Comparison of ENCODE assay signal across 9 cellular contexts in the genomic region with DNA sequence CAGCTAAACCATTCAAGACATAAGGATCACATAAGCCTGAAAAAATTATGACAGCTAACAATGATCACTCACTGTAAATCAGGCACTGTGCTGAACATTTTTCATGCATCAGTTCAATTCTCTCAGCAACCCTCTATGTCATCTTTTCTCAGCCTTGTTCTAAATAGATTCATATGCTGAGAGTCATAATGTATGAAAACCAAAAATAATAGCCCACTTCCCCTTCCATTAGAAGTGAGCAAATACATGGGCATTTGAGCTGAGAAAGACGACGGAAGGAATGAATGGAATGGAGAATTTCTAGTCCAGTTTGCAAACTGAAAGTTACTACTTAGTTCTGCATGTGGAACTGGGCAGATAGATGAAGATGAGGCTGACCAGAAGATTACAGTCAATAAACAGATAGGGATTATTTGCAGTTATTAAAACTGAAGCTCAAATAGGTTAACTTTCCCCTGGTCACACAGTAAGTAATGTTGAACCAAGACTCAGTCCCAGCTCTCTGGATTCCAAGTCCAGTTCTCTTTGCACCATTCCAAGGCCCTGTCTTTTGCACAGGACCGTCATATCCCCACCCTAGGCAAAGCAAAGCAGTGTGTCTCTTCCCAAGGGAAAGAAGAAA. TPM values are rescaled to one million over a fixed set of nuclear protein-coding genes. Genes with fewer than 3 reads are reported as not detected.
DNase-seq lines count a peak whose midpoint lies in the region; ATAC-seq and TF ChIP-seq lines count a peak whose summit lies in the region.
"Had no signal": no experiment of that assay in that cellular context is flagged by ENCODE, and none has a peak within 500 bp of the region (broad histone marks: within the 10 kb centered on the region; RNA-seq: fewer than 3 reads in every experiment).

No MANE protein-coding gene starts in this region.

- DNase-seq in EL, result peak; percentile 87
- peak; percentile 62 for DNase-seq in astrocyte of the hippocampus (ENCODE audit: low read depth, low spot score)
- no peak for DNase-seq in natural killer cell treated with Interleukin-12 subunit alpha and Interleukin-12 subunit beta and Interleukin-15 and Interleukin-18, amount 100 ng/mL, for 72 hours (ENCODE audit: low spot score)
- no peak for DNase-seq in tibial artery
- DNase-seq in sciatic nerve (ENCODE audit: low spot score), result no peak
- DNase-seq in NCI-H1092 (lab: John Stamatoyannopoulos, UW), result no peak
- DNase-seq: NCI-H2107 had no signal

- H3K4me1 Mint-ChIP-seq in natural killer cell treated with Interleukin-12 subunit alpha and Interleukin-12 subunit beta and Interleukin-15 and Interleukin-18, amount 100 ng/mL, for 72 hours (ENCODE audit: low read depth in 2 of 2), result peaks cover 0 to 3% of the 10 kb centered on the region in 2 donors

- peaks cover 21 to 39% of the 10 kb centered on the region in 2 donors for H3K27me3 Mint-ChIP-seq in natural killer cell treated with Interleukin-12 subunit alpha and Interleukin-12 subunit beta and Interleukin-15 and Interleukin-18, amount 100 ng/mL, for 72 hours

- H3K4me1 ChIP-seq in tibial artery, result peaks cover 0 to 38% (median 9%) of the 10 kb centered on the region in 4 donors

- TF ChIP-seq CTCF in tibial artery (IDR thresholded peaks at IDR 0.05), result no peak

- H3K27me3 ChIP-seq in tibial artery, result no peaks in the 10 kb centered on the region

- intact Hi-C loops in tibial artery (cut with DNase I; ENCODE audit: low total_unique reads) (loop anchor here (2.0 to 10.0 kb wide), 2 partner anchors 158 to 262 kb away; a partner anchor contains a TSS), sciatic nerve (cut with DNase I) (no loop called here)

- peak overlapping the region; percentile 34 for H3K4me3 Mint-ChIP-seq in natural killer cell treated with Interleukin-12 subunit alpha and Interleukin-12 subunit beta and Interleukin-15 and Interleukin-18, amount 100 ng/mL, for 72 hours

- H3K36me3 ChIP-seq in tibial artery, result no peaks in the 10 kb centered on the region

- no peaks in the 10 kb centered on the region for H3K9me3 Mint-ChIP-seq in natural killer cell treated with Interleukin-12 subunit alpha and Interleukin-12 subunit beta and Interleukin-15 and Interleukin-18, amount 100 ng/mL, for 72 hours

- H3K4me3 ChIP-seq in tibial artery, result no peak overlapping the region

- H3K9me3 ChIP-seq in tibial artery, result no peaks in the 10 kb centered on the region

- no peak overlapping the region for H3K27ac Mint-ChIP-seq in natural killer cell treated with Interleukin-12 subunit alpha and Interleukin-12 subunit beta and Interleukin-15 and Interleukin-18, amount 100 ng/mL, for 72 hours

- peak overlapping the region in 1 of 2 donors; percentile 91 for H3K27ac ChIP-seq in tibial artery

- H3K36me3 Mint-ChIP-seq in natural killer cell treated with Interleukin-12 subunit alpha and Interleukin-12 subunit beta and Interleukin-15 and Interleukin-18, amount 100 ng/mL, for 72 hours, result no peaks in the 10 kb centered on the region

- ATAC-seq in HG02938 (IDR thresholded peaks at IDR 0.05; ENCODE audit: unreplicated experiment) (peak; percentile 26), sciatic nerve (no peak), GM19035 (IDR thresholded peaks at IDR 0.05; ENCODE audit: unreplicated experiment) (no peak)
- ATAC-seq in natural killer cell treated with Interleukin-12 subunit alpha and Interleukin-12 subunit beta and Interleukin-15 and Interleukin-18, amount 100 ng/mL, for 72 hours, result no peak

RNA-seq across cellular contexts. Expression of a gene that starts 1.6 kb away (rescaled TPM):
- 1 to 10 TPM in 1 of 2 donors, under 1 TPM in 1; 0.64 to 1.3 TPM for total RNA-seq in natural killer cell treated with Interleukin-12 subunit alpha and Interleukin-12 subunit beta and Interleukin-15 and Interleukin-18, amount 100 ng/mL, for 72 hours
- 15.6 TPM for total RNA-seq in sciatic nerve

Comparison
In these comparisons a context has a peak if more than half of its experiments do, and no peak if none do; other contexts are left out.
1. DNase-seq: peak in EL (single experiment) and astrocyte of the hippocampus (single experiment); none in natural killer cell treated with Interleukin-12 subunit alpha and Interleukin-12 subunit beta and Interleukin-15 and Interleukin-18, amount 100 ng/mL, for 72 hours (single experiment), tibial artery (0 of 2), sciatic nerve (single experiment) and NCI-H1092 (single experiment).